ENCODE assay signal across 1 cellular context in the genomic region with DNA sequence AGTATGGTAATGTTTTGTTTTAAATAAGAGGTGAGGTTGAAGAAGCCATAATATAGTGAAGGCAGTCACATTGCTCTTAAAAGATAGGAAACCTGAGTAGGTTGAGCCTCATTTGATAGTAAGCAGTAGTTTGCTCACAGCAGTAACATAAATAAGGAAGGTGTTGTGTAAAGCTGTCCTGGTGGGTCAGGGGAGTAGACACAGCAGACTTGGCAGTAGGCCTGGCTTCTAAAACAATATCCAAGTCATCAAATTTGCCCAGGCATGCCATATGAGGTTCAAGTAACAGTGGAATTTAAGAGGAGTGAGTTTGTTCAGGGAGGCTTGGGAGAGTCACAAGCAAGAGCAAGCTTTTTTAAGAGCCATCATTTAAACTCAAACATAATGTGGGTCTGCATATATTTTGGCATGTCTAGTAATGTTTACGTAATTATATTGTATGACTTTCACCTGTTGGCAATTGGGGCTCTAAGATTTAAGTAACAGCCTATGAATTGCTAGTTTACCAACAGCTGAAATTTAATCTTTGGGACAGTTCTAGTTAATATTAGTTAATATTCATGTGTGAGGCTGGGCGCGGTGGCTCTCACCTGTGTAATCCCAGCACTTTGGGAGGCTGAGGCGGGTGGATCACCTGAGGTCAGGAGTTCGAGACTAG.
A peak's percentile ranks its signal among the peaks of the same experiment; 100 is the strongest.
TF ChIP-seq lines count a peak whose summit lies in the region.

No MANE protein-coding gene starts in this region.

TF ChIP-seq in K562, 482 proteins besides CTCF, POLR2A, EP300 and RAD21 (continued from another document):
- TF ChIP-seq, protein P1, sequence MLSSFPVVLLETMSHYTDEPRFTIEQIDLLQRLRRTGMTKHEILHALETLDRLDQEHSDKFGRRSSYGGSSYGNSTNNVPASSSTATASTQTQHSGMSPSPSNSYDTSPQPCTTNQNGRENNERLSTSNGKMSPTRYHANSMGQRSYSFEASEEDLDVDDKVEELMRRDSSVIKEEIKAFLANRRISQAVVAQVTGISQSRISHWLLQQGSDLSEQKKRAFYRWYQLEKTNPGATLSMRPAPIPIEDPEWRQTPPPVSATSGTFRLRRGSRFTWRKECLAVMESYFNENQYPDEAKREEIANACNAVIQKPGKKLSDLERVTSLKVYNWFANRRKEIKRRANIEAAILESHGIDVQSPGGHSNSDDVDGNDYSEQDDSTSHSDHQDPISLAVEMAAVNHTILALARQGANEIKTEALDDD (IDR thresholded peaks at IDR 0.05), result 0 out of 2 replicates have a peak, but pooled peaks have one; percentile 9
- TF ChIP-seq, protein P2, sequence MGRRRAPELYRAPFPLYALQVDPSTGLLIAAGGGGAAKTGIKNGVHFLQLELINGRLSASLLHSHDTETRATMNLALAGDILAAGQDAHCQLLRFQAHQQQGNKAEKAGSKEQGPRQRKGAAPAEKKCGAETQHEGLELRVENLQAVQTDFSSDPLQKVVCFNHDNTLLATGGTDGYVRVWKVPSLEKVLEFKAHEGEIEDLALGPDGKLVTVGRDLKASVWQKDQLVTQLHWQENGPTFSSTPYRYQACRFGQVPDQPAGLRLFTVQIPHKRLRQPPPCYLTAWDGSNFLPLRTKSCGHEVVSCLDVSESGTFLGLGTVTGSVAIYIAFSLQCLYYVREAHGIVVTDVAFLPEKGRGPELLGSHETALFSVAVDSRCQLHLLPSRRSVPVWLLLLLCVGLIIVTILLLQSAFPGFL (CRISPR knock-in tag; IDR thresholded peaks at IDR 0.05), result no peak
- no peak for TF ChIP-seq MLX (CRISPR knock-in tag; conservative IDR thresholded peaks at IDR 0.05)
- no peak for TF ChIP-seq PRPF4 (IDR thresholded peaks at IDR 0.05; ENCODE audit: insufficient read depth, low read depth, low read length, poor library complexity, severe bottlenecking)
- peak; percentile 20 to 33; a peak in 1 of 4 replicates for TF ChIP-seq FOXK2 (conservative IDR thresholded peaks at IDR 0.05 in 1 of 2, IDR thresholded peaks at IDR 0.05 in 1 of 2; ENCODE audit: low read depth in 2 of 2)
- TF ChIP-seq ZNF699 (CRISPR knock-in tag; IDR thresholded peaks at IDR 0.05; ENCODE audit: insufficient replicate concordance), result no peak
- TF ChIP-seq HEY1 (CRISPR knock-in tag; IDR thresholded peaks at IDR 0.05; ENCODE audit: borderline replicate concordance), result no peak
- no peak for TF ChIP-seq TAF1 (IDR thresholded peaks at IDR 0.05; ENCODE audit: control insufficient read depth, extremely low read depth, insufficient read depth, low read length, severe bottlenecking)
- no peak for TF ChIP-seq ZNF584 (CRISPR knock-in tag; IDR thresholded peaks at IDR 0.05; ENCODE audit: low read depth)
- peak; percentile 44; the same call in 1 of the 2 replicates for TF ChIP-seq ZNF316 (IDR thresholded peaks at IDR 0.05)
- no peak for TF ChIP-seq L3MBTL2 (IDR thresholded peaks at IDR 0.05)
- TF ChIP-seq NFYB (IDR thresholded peaks at IDR 0.05; ENCODE audit: extremely low read depth, insufficient read length), result no peak
- TF ChIP-seq, protein P3, sequence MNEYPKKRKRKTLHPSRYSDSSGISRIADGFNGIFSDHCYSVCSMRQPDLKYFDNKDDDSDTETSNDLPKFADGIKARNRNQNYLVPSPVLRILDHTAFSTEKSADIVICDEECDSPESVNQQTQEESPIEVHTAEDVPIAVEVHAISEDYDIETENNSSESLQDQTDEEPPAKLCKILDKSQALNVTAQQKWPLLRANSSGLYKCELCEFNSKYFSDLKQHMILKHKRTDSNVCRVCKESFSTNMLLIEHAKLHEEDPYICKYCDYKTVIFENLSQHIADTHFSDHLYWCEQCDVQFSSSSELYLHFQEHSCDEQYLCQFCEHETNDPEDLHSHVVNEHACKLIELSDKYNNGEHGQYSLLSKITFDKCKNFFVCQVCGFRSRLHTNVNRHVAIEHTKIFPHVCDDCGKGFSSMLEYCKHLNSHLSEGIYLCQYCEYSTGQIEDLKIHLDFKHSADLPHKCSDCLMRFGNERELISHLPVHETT (CRISPR knock-in tag; conservative IDR thresholded peaks at IDR 0.05 in 1 of 2, IDR thresholded peaks at IDR 0.05 in 1 of 2), result no peak
